In genomic region chr21:45499201-45499750, GRCh38 we compare ENCODE assay signal across 22 cellular contexts. TPM values are rescaled to one million over a fixed set of nuclear protein-coding genes. Genes with fewer than 3 reads are reported as not detected.
DNase-seq lines count a peak whose midpoint lies in the region; ATAC-seq and TF ChIP-seq lines count a peak whose summit lies in the region.
"Had no signal": no experiment of that assay in that cellular context is flagged by ENCODE, and none has a peak within 500 bp of the region (broad histone marks: within the 10 kb centered on the region; RNA-seq: fewer than 3 reads in every experiment).

No MANE protein-coding gene starts in this region.

- no peaks in the 10 kb centered on the region for H3K4me1 ChIP-seq in left ventricle myocardium inferior
- peaks cover 3% of the 10 kb centered on the region for H3K4me1 ChIP-seq in ovary (ENCODE audit: insufficient read depth)
- H3K4me1 ChIP-seq: ascending aorta, foreskin keratinocyte, uterus had no signal

- TF ChIP-seq CTCF in natural killer cell (IDR thresholded peaks at IDR 0.05) (no peak), left ventricle myocardium inferior (IDR thresholded peaks at IDR 0.05; ENCODE audit: borderline replicate concordance) (no peak), ovary (IDR thresholded peaks at IDR 0.05) (no peak), brain microvascular endothelial cell (IDR thresholded peaks at IDR 0.05; ENCODE audit: low read depth, low read length, missing control alignments) (no peak)

- in situ Hi-C loops in brain microvascular endothelial cell (cut with HindIII; ENCODE audit: low pct_ligation_motif_present, low sequenced_read_pairs) = no loop called here

- peaks cover 2% of the 10 kb centered on the region for H3K9me3 Mint-ChIP-seq in natural killer cell treated with Interleukin-12 subunit alpha and Interleukin-12 subunit beta and Interleukin-15 and Interleukin-18, amount 100 ng/mL, for 72 hours
- H3K9me3 Mint-ChIP-seq in natural killer cell = peaks cover 0 to 3% of the 10 kb centered on the region in 2 donors
- H3K9me3 Mint-ChIP-seq: GM23338 had no signal

- H3K36me3 Mint-ChIP-seq in natural killer cell treated with Interleukin-12 subunit alpha and Interleukin-12 subunit beta and Interleukin-15 and Interleukin-18, amount 100 ng/mL, for 72 hours = no peaks in the 10 kb centered on the region
- H3K36me3 Mint-ChIP-seq in natural killer cell = no peaks in the 10 kb centered on the region

- WGBS in ovary, 3 donors = 81 to 84% (median 84%) methylated on average over 25 of the region's 25 CpGs

- H3K4me3 ChIP-seq in left ventricle myocardium inferior (no peak overlapping the region), ovary (no peak overlapping the region), brain microvascular endothelial cell (ENCODE audit: low read depth, low read length) (no peak overlapping the region)
- H3K4me3 ChIP-seq: ascending aorta, GM23338, uterus had no signal

- no peak overlapping the region for H3K4me3 Mint-ChIP-seq in natural killer cell treated with Interleukin-12 subunit alpha and Interleukin-12 subunit beta and Interleukin-15 and Interleukin-18, amount 100 ng/mL, for 72 hours
- H3K4me3 Mint-ChIP-seq in natural killer cell = no peak overlapping the region
- H3K4me3 Mint-ChIP-seq: GM23338 had no signal

- H3K27me3 ChIP-seq in left ventricle myocardium inferior (ENCODE audit: low read depth) = no peaks in the 10 kb centered on the region
- H3K27me3 ChIP-seq in ovary = no peaks in the 10 kb centered on the region
- H3K27me3 ChIP-seq in brain microvascular endothelial cell (replicated peaks) = no peaks in the 10 kb centered on the region
- H3K27me3 ChIP-seq: ascending aorta, foreskin keratinocyte, uterus had no signal

- H3K4me1 Mint-ChIP-seq in natural killer cell treated with Interleukin-12 subunit alpha and Interleukin-12 subunit beta and Interleukin-15 and Interleukin-18, amount 100 ng/mL, for 72 hours (ENCODE audit: low read depth in 2 of 2) = peaks cover 8 to 10% of the 10 kb centered on the region in 2 donors
- peaks cover 0 to 8% of the 10 kb centered on the region in 2 donors for H3K4me1 Mint-ChIP-seq in natural killer cell
- H3K4me1 Mint-ChIP-seq: GM23338 had no signal

- TF ChIP-seq EP300 in ovary (IDR thresholded peaks at IDR 0.05) = no peak

- no peak for ATAC-seq in natural killer cell treated with Interleukin-12 subunit alpha and Interleukin-12 subunit beta and Interleukin-15 and Interleukin-18, amount 100 ng/mL, for 72 hours
- ATAC-seq in natural killer cell = no peak
- ATAC-seq: activated naive CD4-positive, alpha-beta T cell treated with anti-CD3 and anti-CD28 coated beads, Interleukin-2, amount 50 U/mL, for 72 hours; foreskin keratinocyte; GM23338 had no signal

- DNase-seq in natural killer cell treated with Interleukin-12 subunit alpha and Interleukin-12 subunit beta and Interleukin-15 and Interleukin-18, amount 100 ng/mL, for 72 hours (ENCODE audit: low spot score) = peak; percentile 52
- DNase-seq in natural killer cell = no peak
- DNase-seq in left ventricle myocardium inferior = peak; percentile 13
- DNase-seq in ovary = peak; percentile 11 to 31 (median 15)
- no peak for DNase-seq in brain microvascular endothelial cell
- no peak for DNase-seq in HUDEP-2 (lab: John Stamatoyannopoulos, UW; ENCODE audit: unreplicated experiment in 76 of 76)
- DNase-seq in dermis blood vessel endothelial cell = no peak
- DNase-seq in dedifferentiated amniotic fluid mesenchymal stem cell (ENCODE audit: extremely low spot score) = no peak
- DNase-seq: activated CD4-positive, alpha-beta T cell treated with anti-CD3 and anti-CD28 coated beads, Interleukin-2, amount 50 U/mL, for 48 hours; activated T-cell treated with anti-CD3 and anti-CD28 coated beads, Interleukin-2, amount 50 U/mL, for 1 hour; foreskin keratinocyte; hippocampal formation; NCI-H1048; NCI-H2081 treated with DMSO at 0.1 percent for 48 hours; NCI-H446; OCI-M1; T-helper 2 cell had no signal

- H3K27ac Mint-ChIP-seq in natural killer cell treated with Interleukin-12 subunit alpha and Interleukin-12 subunit beta and Interleukin-15 and Interleukin-18, amount 100 ng/mL, for 72 hours = peak overlapping the region in 1 of 2 donors; percentile 42
- H3K27ac Mint-ChIP-seq in natural killer cell = peak overlapping the region in 1 of 2 donors; percentile 35
- H3K27ac Mint-ChIP-seq: GM23338 had no signal

- H3K27me3 Mint-ChIP-seq in natural killer cell treated with Interleukin-12 subunit alpha and Interleukin-12 subunit beta and Interleukin-15 and Interleukin-18, amount 100 ng/mL, for 72 hours = no peaks in the 10 kb centered on the region
- H3K27me3 Mint-ChIP-seq in natural killer cell (ENCODE audit: low read depth in 2 of 2) = no peaks in the 10 kb centered on the region

- H3K36me3 ChIP-seq in left ventricle myocardium inferior (peaks cover 53% of the 10 kb centered on the region), ovary (no peaks in the 10 kb centered on the region), brain microvascular endothelial cell (replicated peaks) (peaks cover 43% of the 10 kb centered on the region)
- H3K36me3 ChIP-seq: uterus had no signal

- no peak overlapping the region for H3K27ac ChIP-seq in left ventricle myocardium inferior (replicated peaks)
- H3K27ac ChIP-seq in ovary = no peak overlapping the region
- H3K27ac ChIP-seq in brain microvascular endothelial cell = no peak overlapping the region
- H3K27ac ChIP-seq: ascending aorta, C4-2B, foreskin keratinocyte, uterus had no signal

- TF ChIP-seq POLR2A in ovary (IDR thresholded peaks at IDR 0.05) = no peak

- intact Hi-C loops in natural killer cell (cut with micrococcal nuclease) (no loop called here), left ventricle myocardium inferior (cut with micrococcal nuclease) (no loop called here), ovary (cut with DNase I) (no loop called here)

- H3K9me3 ChIP-seq in left ventricle myocardium inferior (replicated peaks) (no peaks in the 10 kb centered on the region), ovary (no peaks in the 10 kb centered on the region)
- H3K9me3 ChIP-seq: ascending aorta, uterus had no signal

RNA-seq across cellular contexts. Expression of gene SLC19A1, which starts 43.0 kb away (rescaled TPM):
- 100 to 1,000 TPM in 1 of 2 donors, 10 to 100 TPM in 1; 23.3 to 110 TPM for total RNA-seq in natural killer cell treated with Interleukin-12 subunit alpha and Interleukin-12 subunit beta and Interleukin-15 and Interleukin-18, amount 100 ng/mL, for 72 hours
- total RNA-seq in natural killer cell = 1 to 10 TPM; 2.5 to 9.0 (median 4.9) TPM
- total RNA-seq in left ventricle myocardium inferior = 4.9 TPM
- total RNA-seq in ovary = 10 to 100 TPM in 4 of 7 donors, 1 to 10 TPM in 3; 2.4 to 18.2 (median 10.1) TPM
- polyA plus RNA-seq in ovary = 1 to 10 TPM in 1 of 2 donors, under 1 TPM in 1; 0.88 to 6.9 TPM
- total RNA-seq in dermis blood vessel endothelial cell = 5.8 and 13.5 TPM in 2 replicates

Comparison
In these comparisons a context has a peak if more than half of its experiments do, and no peak if none do; other contexts are left out.
1. DNase-seq: peak in natural killer cell treated with Interleukin-12 subunit alpha and Interleukin-12 subunit beta and Interleukin-15 and Interleukin-18, amount 100 ng/mL, for 72 hours (single experiment), left ventricle myocardium inferior (single experiment) and ovary (5 of 5); none in natural killer cell (single experiment), brain microvascular endothelial cell (single experiment), HUDEP-2 (0 of 76), dermis blood vessel endothelial cell (single experiment) and dedifferentiated amniotic fluid mesenchymal stem cell (single experiment).